Comparison of ENCODE assay signal across 19 cellular contexts in genomic region chr3:150890831-150891230, GRCh38. TPM values are rescaled to one million over a fixed set of nuclear protein-coding genes. Genes with fewer than 3 reads are reported as not detected.
DNase-seq lines count a peak whose midpoint lies in the region; ATAC-seq and TF ChIP-seq lines count a peak whose summit lies in the region.
"Had no signal": no experiment of that assay in that cellular context is flagged by ENCODE, and none has a peak within 500 bp of the region (broad histone marks: within the 10 kb centered on the region; RNA-seq: fewer than 3 reads in every experiment).

No MANE protein-coding gene starts in this region.

- no peak overlapping the region for H2BK15ac ChIP-seq in neuronal stem cell (ENCODE audit: low read length)

- H2BK5ac ChIP-seq in neuronal stem cell (ENCODE audit: low read length): no peak overlapping the region

- no peak overlapping the region for H3K18ac ChIP-seq in neuronal stem cell (ENCODE audit: low read length)

- ATAC-seq in upper lobe of left lung (ENCODE audit: low FRiP score in 2 of 2) (no peak), right lobe of liver (no peak)
- ATAC-seq: A549; CD8-positive, alpha-beta T cell; GM12878; GM23338; HCT116; K562 had no signal

- peaks cover 0 to 12% (median 0%) of the 10 kb centered on the region in 11 experiments; a peak in 1 of 22 replicates for H3K9me3 ChIP-seq in BLaER1 treated with 17β-estradiol and CSF1 and Interleukin-3, amounts not matched to agents 10 nM and 100 nM (replicated peaks in 1 of 11)
- H3K9me3 ChIP-seq in neuronal stem cell (replicated peaks in 1 of 2; ENCODE audit: control insufficient read depth in 2 of 2, insufficient read depth in 1 of 2, low read depth in 1 of 2, low read length in 2 of 2) (no peaks in the 10 kb centered on the region), upper lobe of left lung (no peaks in the 10 kb centered on the region), prostate gland (no peaks in the 10 kb centered on the region), right lobe of liver (no peaks in the 10 kb centered on the region)
- H3K9me3 ChIP-seq: A549 had no signal

- H2BK120ac ChIP-seq in neuronal stem cell (ENCODE audit: low read depth, low read length): no peak overlapping the region

- peak overlapping the region in 7 of 11 experiments; percentile 9 to 82 (median 75); a peak in 12 of 22 replicates for H3K4me2 ChIP-seq in BLaER1 treated with 17β-estradiol and CSF1 and Interleukin-3, amounts not matched to agents 10 nM and 100 nM
- H3K4me2 ChIP-seq in neuronal stem cell (ENCODE audit: insufficient read depth, low read length, poor library complexity, severe bottlenecking): no peak overlapping the region
- H3K4me2 ChIP-seq: A549, GM23338 had no signal

- H4K91ac ChIP-seq in neuronal stem cell (ENCODE audit: low read depth, low read length, poor library complexity): no peak overlapping the region

- TF ChIP-seq EP300 in upper lobe of left lung (IDR thresholded peaks at IDR 0.05): no peak

- peak overlapping the region in 1 of 10 experiments; percentile 11; a peak in 1 of 20 replicates for H3K4me3 ChIP-seq in BLaER1 treated with 17β-estradiol and CSF1 and Interleukin-3, amounts not matched to agents 10 nM and 100 nM
- H3K4me3 ChIP-seq in neuronal stem cell (ENCODE audit: low read length in 2 of 2): no peak overlapping the region
- no peak overlapping the region for H3K4me3 ChIP-seq in upper lobe of left lung
- no peak overlapping the region for H3K4me3 ChIP-seq in prostate gland
- H3K4me3 ChIP-seq in right lobe of liver: no peak overlapping the region
- H3K4me3 ChIP-seq: A549, GM12878, GM23338, K562 had no signal

- H2BK12ac ChIP-seq in neuronal stem cell (ENCODE audit: low read length): no peak overlapping the region

- intact Hi-C loops in prostate gland (cut with DNase I) (no loop called here), right lobe of liver (cut with DNase I) (no loop called here)

- TF ChIP-seq CTCF in upper lobe of left lung (IDR thresholded peaks at IDR 0.05): no peak
- TF ChIP-seq CTCF in prostate gland (IDR thresholded peaks at IDR 0.05): no peak
- TF ChIP-seq CTCF in right lobe of liver (IDR thresholded peaks at IDR 0.05): no peak

- H4K8ac ChIP-seq in neuronal stem cell (ENCODE audit: low read depth, low read length): peak overlapping the region; percentile 92

- no peaks in the 10 kb centered on the region for H3K36me3 ChIP-seq in BLaER1 treated with 17β-estradiol and CSF1 and Interleukin-3, amounts not matched to agents 10 nM and 100 nM
- no peaks in the 10 kb centered on the region for H3K36me3 ChIP-seq in neuronal stem cell (replicated peaks in 1 of 2; ENCODE audit: control insufficient read depth in 2 of 2, insufficient read depth in 2 of 2, low read length in 2 of 2)
- H3K36me3 ChIP-seq in upper lobe of left lung: no peaks in the 10 kb centered on the region
- no peaks in the 10 kb centered on the region for H3K36me3 ChIP-seq in prostate gland
- no peaks in the 10 kb centered on the region for H3K36me3 ChIP-seq in right lobe of liver

- H3K4ac ChIP-seq in neuronal stem cell (ENCODE audit: low read length): no peak overlapping the region

- no peak overlapping the region for H3K14ac ChIP-seq in neuronal stem cell (ENCODE audit: low read length)

- TF ChIP-seq POLR2A in upper lobe of left lung (IDR thresholded peaks at IDR 0.05) (no peak), prostate gland (IDR thresholded peaks at IDR 0.05) (no peak), right lobe of liver (IDR thresholded peaks at IDR 0.05) (no peak)

- WGBS in neuronal stem cell (ENCODE audit: extremely low coverage in 2 of 2, insufficient read length in 2 of 2, insufficient replicate concordance in 1 of 2), 2 donors: no CpG with 5 or more reads among the region's 9 CpGs
- 84 to 91% methylated on average over 6 to 9 of the region's 9 CpGs for WGBS in upper lobe of left lung, 2 donors
- WGBS in prostate gland: 73% methylated on average over 9 of the region's 9 CpGs
- WGBS in right lobe of liver (ENCODE audit: insufficient coverage, low coverage, low lambda C conversion rate, missing lambda C conversion rate): 81% methylated on average over 9 of the region's 9 CpGs

- H3K27me3 ChIP-seq in BLaER1 treated with 17β-estradiol and CSF1 and Interleukin-3, amounts not matched to agents 10 nM and 100 nM: no peaks in the 10 kb centered on the region
- H3K27me3 ChIP-seq in neuronal stem cell (ENCODE audit: control insufficient read depth in 3 of 3, insufficient read depth in 3 of 3, low read depth in 1 of 3, low read length in 3 of 3): no peaks in the 10 kb centered on the region
- no peaks in the 10 kb centered on the region for H3K27me3 ChIP-seq in upper lobe of left lung
- H3K27me3 ChIP-seq in prostate gland (replicated peaks; ENCODE audit: insufficient read depth): no peaks in the 10 kb centered on the region
- H3K27me3 ChIP-seq in right lobe of liver: no peaks in the 10 kb centered on the region

- no peak overlapping the region for H2AFZ ChIP-seq in neuronal stem cell (ENCODE audit: low read length)
- H2AFZ ChIP-seq: GM23338 had no signal

- no peaks in the 10 kb centered on the region for H3K79me1 ChIP-seq in neuronal stem cell (ENCODE audit: low read depth, low read length)

- peak; percentile 75 for DNase-seq in cerebellar cortex (ENCODE audit: low spot score)
- no peak for DNase-seq in neuronal stem cell (ENCODE audit: low spot score)
- DNase-seq in upper lobe of left lung: peak in 1 of 2 donors; percentile 51
- DNase-seq in prostate gland (ENCODE audit: low spot score): no peak
- no peak for DNase-seq in right lobe of liver
- DNase-seq in activated naive CD4-positive, alpha-beta T cell treated with Interleukin-2 at 50 U/mL for 16 hours: no peak
- DNase-seq: Calu3; CD8-positive, alpha-beta T cell; DMS79 treated with DMSO at 0.1 percent for 48 hours; HFFc6 had no signal

- H3K9ac ChIP-seq in BLaER1 treated with 17β-estradiol and CSF1 and Interleukin-3, amounts not matched to agents 10 nM and 100 nM: peak overlapping the region in 4 of 11 experiments; percentile 21 to 68 (median 56); a peak in 7 of 22 replicates
- H3K9ac ChIP-seq in neuronal stem cell (ENCODE audit: low read depth, low read length, poor library complexity): no peak overlapping the region

- H3K27ac ChIP-seq in BLaER1 treated with 17β-estradiol and CSF1 and Interleukin-3, amounts not matched to agents 10 nM and 100 nM: peak overlapping the region in 8 of 11 experiments; percentile 16 to 83 (median 58); a peak in 13 of 22 replicates
- H3K27ac ChIP-seq in neuronal stem cell (replicated peaks; ENCODE audit: low read length) (no peak overlapping the region), upper lobe of left lung (peak overlapping the region in 3 of 4 donors; percentile 12 to 69 (median 55)), prostate gland (no peak overlapping the region), right lobe of liver (peak overlapping the region in 1 of 3 donors; percentile 0)
- H3K27ac ChIP-seq: 22Rv1, A549 had no signal

- H3K4me1 ChIP-seq in BLaER1 treated with 17β-estradiol and CSF1 and Interleukin-3, amounts not matched to agents 10 nM and 100 nM: peaks cover 0 to 39% (median 17%) of the 10 kb centered on the region in 10 experiments; a peak in 12 of 20 replicates
- peaks cover 0 to 3% of the 10 kb centered on the region in 2 donors for H3K4me1 ChIP-seq in neuronal stem cell (ENCODE audit: control insufficient read depth in 2 of 2, insufficient read depth in 1 of 2, low read depth in 1 of 2, low read length in 2 of 2)
- no peaks in the 10 kb centered on the region for H3K4me1 ChIP-seq in upper lobe of left lung
- no peaks in the 10 kb centered on the region for H3K4me1 ChIP-seq in prostate gland (replicated peaks)
- no peaks in the 10 kb centered on the region for H3K4me1 ChIP-seq in right lobe of liver
- H3K4me1 ChIP-seq: A549 had no signal

- no peaks in the 10 kb centered on the region for H4K20me1 ChIP-seq in BLaER1 treated with 17β-estradiol and CSF1 and Interleukin-3, amounts not matched to agents 10 nM and 100 nM

- H2AK5ac ChIP-seq in neuronal stem cell (ENCODE audit: low read depth, low read length): no peak overlapping the region

- H3K23ac ChIP-seq in neuronal stem cell (ENCODE audit: low read depth, low read length, poor library complexity): no peak overlapping the region

RNA-seq across cellular contexts. Expression of gene MINDY4B, which starts 14.4 kb away (rescaled TPM):
- polyA plus RNA-seq in neuronal stem cell (2013, experiment 1 of 2): not detected
- not detected for polyA plus RNA-seq in neuronal stem cell (2013, experiment 2 of 2)
- total RNA-seq in upper lobe of left lung (not detected), prostate gland (not detected), right lobe of liver (not detected)
- total RNA-seq: Calu3; CD8-positive, alpha-beta T cell; GM12878; GM23338; HFFc6; IMR-90; K562 had no signal
- polyA plus RNA-seq: A549, BJ, GM12878, GM23338, IMR-90, K562 had no signal

Comparison
In these comparisons a context has a peak if more than half of its experiments do, and no peak if none do; other contexts are left out.
1. H3K27ac ChIP-seq: peak in BLaER1 treated with 17β-estradiol and CSF1 and Interleukin-3, amounts not matched to agents 10 nM and 100 nM (8 of 11) and upper lobe of left lung (3 of 4); none in neuronal stem cell (single experiment) and prostate gland (0 of 2).